1 cellular context compared by ENCODE assay signal in the genomic region with DNA sequence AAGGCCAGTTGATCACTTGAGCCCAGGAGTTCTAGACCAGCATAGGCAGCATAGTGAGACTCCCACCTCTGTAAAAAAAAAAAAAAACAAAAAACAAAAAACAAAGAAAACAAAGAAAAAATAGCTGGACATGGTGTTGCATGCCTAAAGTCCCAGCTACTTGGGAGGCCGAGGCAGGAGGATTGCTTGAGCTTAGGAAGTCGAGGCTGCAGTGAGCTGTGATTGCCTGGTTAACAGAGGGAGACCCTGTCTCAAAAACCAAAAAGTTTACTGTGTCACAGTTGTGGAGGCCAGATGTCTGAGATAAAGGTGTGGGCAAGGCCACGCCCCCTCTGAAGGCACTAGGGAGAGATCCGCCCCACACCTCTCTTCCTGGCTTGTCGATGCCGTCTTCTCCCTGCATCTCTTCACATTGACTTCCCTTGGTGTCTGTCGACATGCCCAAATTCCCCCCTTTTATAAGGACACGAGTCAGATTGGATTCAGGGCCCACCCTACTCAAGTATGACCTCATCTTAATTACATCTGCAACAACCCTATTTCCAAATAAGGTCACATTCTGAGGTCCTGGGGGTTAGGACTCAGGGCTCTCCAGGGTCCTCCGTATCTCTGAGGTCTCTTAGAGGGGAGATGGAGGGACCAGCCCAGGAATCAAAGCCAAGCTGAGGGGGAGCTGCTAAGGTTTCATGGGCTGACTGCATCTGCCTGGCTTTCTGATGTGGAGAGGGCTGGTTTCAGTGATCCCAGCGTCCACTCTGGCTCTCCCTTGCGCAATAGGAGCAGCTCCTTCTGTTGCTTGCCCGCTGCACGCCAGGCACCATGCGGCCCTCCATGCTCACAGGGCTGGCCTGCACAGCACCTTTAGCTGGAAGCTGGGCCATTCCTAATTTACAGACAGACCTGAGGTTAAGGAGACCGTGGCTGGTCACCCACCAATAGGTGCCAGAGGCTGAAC.
TF ChIP-seq lines count a peak whose summit lies in the region.

No MANE protein-coding gene starts in this region.

TF ChIP-seq in WTC11, 78 proteins besides CTCF, POLR2A, EP300 and RAD21 (continued from another document):
- TF ChIP-seq, protein P1, sequence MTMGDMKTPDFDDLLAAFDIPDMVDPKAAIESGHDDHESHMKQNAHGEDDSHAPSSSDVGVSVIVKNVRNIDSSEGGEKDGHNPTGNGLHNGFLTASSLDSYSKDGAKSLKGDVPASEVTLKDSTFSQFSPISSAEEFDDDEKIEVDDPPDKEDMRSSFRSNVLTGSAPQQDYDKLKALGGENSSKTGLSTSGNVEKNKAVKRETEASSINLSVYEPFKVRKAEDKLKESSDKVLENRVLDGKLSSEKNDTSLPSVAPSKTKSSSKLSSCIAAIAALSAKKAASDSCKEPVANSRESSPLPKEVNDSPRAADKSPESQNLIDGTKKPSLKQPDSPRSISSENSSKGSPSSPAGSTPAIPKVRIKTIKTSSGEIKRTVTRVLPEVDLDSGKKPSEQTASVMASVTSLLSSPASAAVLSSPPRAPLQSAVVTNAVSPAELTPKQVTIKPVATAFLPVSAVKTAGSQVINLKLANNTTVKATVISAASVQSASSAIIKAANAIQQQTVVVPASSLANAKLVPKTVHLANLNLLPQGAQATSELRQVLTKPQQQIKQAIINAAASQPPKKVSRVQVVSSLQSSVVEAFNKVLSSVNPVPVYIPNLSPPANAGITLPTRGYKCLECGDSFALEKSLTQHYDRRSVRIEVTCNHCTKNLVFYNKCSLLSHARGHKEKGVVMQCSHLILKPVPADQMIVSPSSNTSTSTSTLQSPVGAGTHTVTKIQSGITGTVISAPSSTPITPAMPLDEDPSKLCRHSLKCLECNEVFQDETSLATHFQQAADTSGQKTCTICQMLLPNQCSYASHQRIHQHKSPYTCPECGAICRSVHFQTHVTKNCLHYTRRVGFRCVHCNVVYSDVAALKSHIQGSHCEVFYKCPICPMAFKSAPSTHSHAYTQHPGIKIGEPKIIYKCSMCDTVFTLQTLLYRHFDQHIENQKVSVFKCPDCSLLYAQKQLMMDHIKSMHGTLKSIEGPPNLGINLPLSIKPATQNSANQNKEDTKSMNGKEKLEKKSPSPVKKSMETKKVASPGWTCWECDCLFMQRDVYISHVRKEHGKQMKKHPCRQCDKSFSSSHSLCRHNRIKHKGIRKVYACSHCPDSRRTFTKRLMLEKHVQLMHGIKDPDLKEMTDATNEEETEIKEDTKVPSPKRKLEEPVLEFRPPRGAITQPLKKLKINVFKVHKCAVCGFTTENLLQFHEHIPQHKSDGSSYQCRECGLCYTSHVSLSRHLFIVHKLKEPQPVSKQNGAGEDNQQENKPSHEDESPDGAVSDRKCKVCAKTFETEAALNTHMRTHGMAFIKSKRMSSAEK (CRISPR knock-in tag; IDR thresholded peaks at IDR 0.05; ENCODE audit: borderline replicate concordance): no peak
- TF ChIP-seq PRRX2 (CRISPR knock-in tag; IDR thresholded peaks at IDR 0.05): no peak
- no peak for TF ChIP-seq SMAD4 (CRISPR knock-in tag; IDR thresholded peaks at IDR 0.05)
- no peak for TF ChIP-seq ETV6 (CRISPR knock-in tag; IDR thresholded peaks at IDR 0.05)
- TF ChIP-seq TP53 (CRISPR knock-in tag; IDR thresholded peaks at IDR 0.05): no peak
- TF ChIP-seq, protein P2, sequence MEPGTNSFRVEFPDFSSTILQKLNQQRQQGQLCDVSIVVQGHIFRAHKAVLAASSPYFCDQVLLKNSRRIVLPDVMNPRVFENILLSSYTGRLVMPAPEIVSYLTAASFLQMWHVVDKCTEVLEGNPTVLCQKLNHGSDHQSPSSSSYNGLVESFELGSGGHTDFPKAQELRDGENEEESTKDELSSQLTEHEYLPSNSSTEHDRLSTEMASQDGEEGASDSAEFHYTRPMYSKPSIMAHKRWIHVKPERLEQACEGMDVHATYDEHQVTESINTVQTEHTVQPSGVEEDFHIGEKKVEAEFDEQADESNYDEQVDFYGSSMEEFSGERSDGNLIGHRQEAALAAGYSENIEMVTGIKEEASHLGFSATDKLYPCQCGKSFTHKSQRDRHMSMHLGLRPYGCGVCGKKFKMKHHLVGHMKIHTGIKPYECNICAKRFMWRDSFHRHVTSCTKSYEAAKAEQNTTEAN (CRISPR knock-in tag; IDR thresholded peaks at IDR 0.05): no peak
- TF ChIP-seq, protein P3, sequence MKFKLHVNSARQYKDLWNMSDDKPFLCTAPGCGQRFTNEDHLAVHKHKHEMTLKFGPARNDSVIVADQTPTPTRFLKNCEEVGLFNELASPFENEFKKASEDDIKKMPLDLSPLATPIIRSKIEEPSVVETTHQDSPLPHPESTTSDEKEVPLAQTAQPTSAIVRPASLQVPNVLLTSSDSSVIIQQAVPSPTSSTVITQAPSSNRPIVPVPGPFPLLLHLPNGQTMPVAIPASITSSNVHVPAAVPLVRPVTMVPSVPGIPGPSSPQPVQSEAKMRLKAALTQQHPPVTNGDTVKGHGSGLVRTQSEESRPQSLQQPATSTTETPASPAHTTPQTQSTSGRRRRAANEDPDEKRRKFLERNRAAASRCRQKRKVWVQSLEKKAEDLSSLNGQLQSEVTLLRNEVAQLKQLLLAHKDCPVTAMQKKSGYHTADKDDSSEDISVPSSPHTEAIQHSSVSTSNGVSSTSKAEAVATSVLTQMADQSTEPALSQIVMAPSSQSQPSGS (CRISPR knock-in tag; IDR thresholded peaks at IDR 0.05; ENCODE audit: borderline replicate concordance, low read depth): no peak
- TF ChIP-seq FOXK1 (CRISPR knock-in tag; IDR thresholded peaks at IDR 0.05): no peak
- no peak for TF ChIP-seq SP1 (CRISPR knock-in tag; conservative IDR thresholded peaks at IDR 0.05)
- TF ChIP-seq ELF4 (CRISPR knock-in tag; IDR thresholded peaks at IDR 0.05; ENCODE audit: low read depth): no peak
- no peak for TF ChIP-seq ZNF263 (CRISPR knock-in tag; IDR thresholded peaks at IDR 0.05; ENCODE audit: low read depth)
- TF ChIP-seq, protein P4, sequence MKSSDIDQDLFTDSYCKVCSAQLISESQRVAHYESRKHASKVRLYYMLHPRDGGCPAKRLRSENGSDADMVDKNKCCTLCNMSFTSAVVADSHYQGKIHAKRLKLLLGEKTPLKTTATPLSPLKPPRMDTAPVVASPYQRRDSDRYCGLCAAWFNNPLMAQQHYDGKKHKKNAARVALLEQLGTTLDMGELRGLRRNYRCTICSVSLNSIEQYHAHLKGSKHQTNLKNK (CRISPR knock-in tag; IDR thresholded peaks at IDR 0.05): no peak
- TF ChIP-seq, protein P5, sequence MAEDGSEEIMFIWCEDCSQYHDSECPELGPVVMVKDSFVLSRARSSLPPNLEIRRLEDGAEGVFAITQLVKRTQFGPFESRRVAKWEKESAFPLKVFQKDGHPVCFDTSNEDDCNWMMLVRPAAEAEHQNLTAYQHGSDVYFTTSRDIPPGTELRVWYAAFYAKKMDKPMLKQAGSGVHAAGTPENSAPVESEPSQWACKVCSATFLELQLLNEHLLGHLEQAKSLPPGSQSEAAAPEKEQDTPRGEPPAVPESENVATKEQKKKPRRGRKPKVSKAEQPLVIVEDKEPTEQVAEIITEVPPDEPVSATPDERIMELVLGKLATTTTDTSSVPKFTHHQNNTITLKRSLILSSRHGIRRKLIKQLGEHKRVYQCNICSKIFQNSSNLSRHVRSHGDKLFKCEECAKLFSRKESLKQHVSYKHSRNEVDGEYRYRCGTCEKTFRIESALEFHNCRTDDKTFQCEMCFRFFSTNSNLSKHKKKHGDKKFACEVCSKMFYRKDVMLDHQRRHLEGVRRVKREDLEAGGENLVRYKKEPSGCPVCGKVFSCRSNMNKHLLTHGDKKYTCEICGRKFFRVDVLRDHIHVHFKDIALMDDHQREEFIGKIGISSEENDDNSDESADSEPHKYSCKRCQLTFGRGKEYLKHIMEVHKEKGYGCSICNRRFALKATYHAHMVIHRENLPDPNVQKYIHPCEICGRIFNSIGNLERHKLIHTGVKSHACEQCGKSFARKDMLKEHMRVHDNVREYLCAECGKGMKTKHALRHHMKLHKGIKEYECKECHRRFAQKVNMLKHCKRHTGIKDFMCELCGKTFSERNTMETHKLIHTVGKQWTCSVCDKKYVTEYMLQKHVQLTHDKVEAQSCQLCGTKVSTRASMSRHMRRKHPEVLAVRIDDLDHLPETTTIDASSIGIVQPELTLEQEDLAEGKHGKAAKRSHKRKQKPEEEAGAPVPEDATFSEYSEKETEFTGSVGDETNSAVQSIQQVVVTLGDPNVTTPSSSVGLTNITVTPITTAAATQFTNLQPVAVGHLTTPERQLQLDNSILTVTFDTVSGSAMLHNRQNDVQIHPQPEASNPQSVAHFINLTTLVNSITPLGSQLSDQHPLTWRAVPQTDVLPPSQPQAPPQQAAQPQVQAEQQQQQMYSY (CRISPR knock-in tag; IDR thresholded peaks at IDR 0.05): no peak
- TF ChIP-seq, protein P6, sequence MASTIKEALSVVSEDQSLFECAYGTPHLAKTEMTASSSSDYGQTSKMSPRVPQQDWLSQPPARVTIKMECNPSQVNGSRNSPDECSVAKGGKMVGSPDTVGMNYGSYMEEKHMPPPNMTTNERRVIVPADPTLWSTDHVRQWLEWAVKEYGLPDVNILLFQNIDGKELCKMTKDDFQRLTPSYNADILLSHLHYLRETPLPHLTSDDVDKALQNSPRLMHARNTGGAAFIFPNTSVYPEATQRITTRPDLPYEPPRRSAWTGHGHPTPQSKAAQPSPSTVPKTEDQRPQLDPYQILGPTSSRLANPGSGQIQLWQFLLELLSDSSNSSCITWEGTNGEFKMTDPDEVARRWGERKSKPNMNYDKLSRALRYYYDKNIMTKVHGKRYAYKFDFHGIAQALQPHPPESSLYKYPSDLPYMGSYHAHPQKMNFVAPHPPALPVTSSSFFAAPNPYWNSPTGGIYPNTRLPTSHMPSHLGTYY (CRISPR knock-in tag; IDR thresholded peaks at IDR 0.05): no peak
